Comparison of ENCODE assay signal across 1 cellular context in the genomic region with DNA sequence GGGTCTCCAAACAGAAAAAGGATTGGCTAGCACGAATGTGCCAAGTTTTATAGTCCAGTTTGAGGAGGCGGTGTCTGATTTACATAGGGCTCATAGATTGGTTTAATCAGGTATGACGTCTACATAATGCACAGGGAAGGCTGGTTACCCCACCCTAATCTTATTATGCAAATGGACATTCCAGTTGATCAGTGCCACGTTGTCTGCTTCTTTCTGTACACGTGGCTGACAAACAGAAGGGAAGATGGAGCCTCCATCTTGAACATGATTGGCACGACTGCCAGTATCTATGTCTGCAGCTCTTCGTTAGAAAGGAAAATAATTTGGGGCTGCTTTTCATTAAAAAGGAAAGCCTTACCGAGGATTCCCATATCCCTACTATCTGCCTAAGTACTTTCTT.
TF ChIP-seq lines count a peak whose summit lies in the region.

No MANE protein-coding gene starts in this region.

TF ChIP-seq in K562, 482 proteins besides CTCF, POLR2A, EP300 and RAD21 (continued from another document):
- TF ChIP-seq BACH1 (tag; IDR thresholded peaks at IDR 0.05) (no peak), ZNF561 (CRISPR knock-in tag; conservative IDR thresholded peaks at IDR 0.05) (no peak), CXXC5 (CRISPR knock-in tag; IDR thresholded peaks at IDR 0.05) (no peak), CREM (IDR thresholded peaks at IDR 0.05; ENCODE audit: low read depth) (no peak), ZBTB17 (CRISPR knock-in tag; IDR thresholded peaks at IDR 0.05) (no peak), IRF2 (CRISPR knock-in tag; IDR thresholded peaks at IDR 0.05) (no peak), GATAD2B (IDR thresholded peaks at IDR 0.05; ENCODE audit: borderline replicate concordance) (no peak), SREBF1 (IDR thresholded peaks at IDR 0.05; ENCODE audit: borderline replicate concordance, low read depth, low read length) (no peak), ZNF766 (CRISPR knock-in tag; conservative IDR thresholded peaks at IDR 0.05) (no peak), MCM5 (IDR thresholded peaks at IDR 0.05; ENCODE audit: low read depth) (no peak), CREB3 (tag; conservative IDR thresholded peaks at IDR 0.05; ENCODE audit: low read depth) (peak; percentile 70; the same call in 1 of the 2 replicates), L3MBTL2 (IDR thresholded peaks at IDR 0.05) (peak; percentile 54; the same call in 1 of the 2 replicates), XRCC4 (IDR thresholded peaks at IDR 0.05; ENCODE audit: extremely low read depth, insufficient read depth, insufficient read length) (no peak), TGIF2 (CRISPR knock-in tag; IDR thresholded peaks at IDR 0.05) (no peak), EWSR1 (IDR thresholded peaks at IDR 0.05; ENCODE audit: borderline replicate concordance, low read depth, partially characterized antibody) (no peak), ZBTB8A (IDR thresholded peaks at IDR 0.05; ENCODE audit: partially characterized antibody) (no peak), SNAPC5 (CRISPR knock-in tag; IDR thresholded peaks at IDR 0.05) (no peak), ATF1 (CRISPR knock-in tag; IDR thresholded peaks at IDR 0.05) (no peak), ATF1 (tag; IDR thresholded peaks at IDR 0.05) (0 out of 2 replicates have a peak, but pooled peaks have one; percentile 9), TBL1XR1 (IDR thresholded peaks at IDR 0.05; ENCODE audit: low read length in 2 of 2) (no peak), KLF16 (IDR thresholded peaks at IDR 0.05) (no peak), ZNF445 (CRISPR knock-in tag; IDR thresholded peaks at IDR 0.05; ENCODE audit: low read depth) (no peak), JUN (IDR thresholded peaks at IDR 0.05; ENCODE audit: borderline replicate concordance, low read depth, low read length) (no peak), JUN (CRISPR knock-in tag; IDR thresholded peaks at IDR 0.05; ENCODE audit: borderline replicate concordance) (no peak), HDGF (IDR thresholded peaks at IDR 0.05) (no peak), ELK3 (CRISPR knock-in tag; IDR thresholded peaks at IDR 0.05) (no peak), ZBTB7A (IDR thresholded peaks at IDR 0.05; ENCODE audit: borderline replicate concordance, control insufficient read depth, low read depth, low read length) (no peak), FOXK1 (CRISPR knock-in tag; IDR thresholded peaks at IDR 0.05; ENCODE audit: borderline replicate concordance) (no peak), CAMTA2 (CRISPR knock-in tag; conservative IDR thresholded peaks at IDR 0.05) (no peak), ZNF354B (CRISPR knock-in tag; IDR thresholded peaks at IDR 0.05) (no peak), ZBTB34 (CRISPR knock-in tag; IDR thresholded peaks at IDR 0.05) (no peak), MYC (IDR thresholded peaks at IDR 0.05; ENCODE audit: low read depth, low read length) (peak; percentile 70), MYC (CRISPR knock-in tag; IDR thresholded peaks at IDR 0.05; ENCODE audit: borderline replicate concordance, low read depth) (no peak), CGGBP1 (CRISPR knock-in tag; IDR thresholded peaks at IDR 0.05) (no peak), EP400 (IDR thresholded peaks at IDR 0.05) (peak; percentile 70), ESRRB (CRISPR knock-in tag; IDR thresholded peaks at IDR 0.05; ENCODE audit: borderline replicate concordance) (no peak), BCL6 (CRISPR knock-in tag; IDR thresholded peaks at IDR 0.05) (no peak), RUNX1 (IDR thresholded peaks at IDR 0.05; ENCODE audit: low read depth) (no peak), CBX3 (IDR thresholded peaks at IDR 0.05; ENCODE audit: borderline replicate concordance in 1 of 2, low read length in 2 of 2) (no peak), ETS1 (conservative IDR thresholded peaks at IDR 0.05; ENCODE audit: control insufficient read depth, low read depth, low read length) (no peak), ZNF592 (IDR thresholded peaks at IDR 0.05) (peak; percentile 74), ELF1 (tag; IDR thresholded peaks at IDR 0.05) (no peak)
- TF ChIP-seq, protein P1, sequence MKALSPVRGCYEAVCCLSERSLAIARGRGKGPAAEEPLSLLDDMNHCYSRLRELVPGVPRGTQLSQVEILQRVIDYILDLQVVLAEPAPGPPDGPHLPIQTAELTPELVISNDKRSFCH (CRISPR knock-in tag; IDR thresholded peaks at IDR 0.05): no peak
- TF ChIP-seq, protein P1 (tag; IDR thresholded peaks at IDR 0.05): no peak
